32 cellular contexts compared by ENCODE assay signal in genomic region chr2:169049142-169049541, GRCh38. TPM values are rescaled to one million over a fixed set of nuclear protein-coding genes. Genes with fewer than 3 reads are reported as not detected.
"Had no signal": no experiment of that assay in that cellular context is flagged by ENCODE, and none has a peak within 500 bp of the region (broad histone marks: within the 10 kb centered on the region; RNA-seq: fewer than 3 reads in every experiment).

No MANE protein-coding gene starts in this region.

- H3K9me3 ChIP-seq: ovary, psoas muscle, testis, upper lobe of right lung, uterus had no signal

- H3K4me3 ChIP-seq: neural progenitor cell, ovary, psoas muscle, skin epidermis, smooth muscle cell, spleen, suprapubic skin, testis, tibial artery, transverse colon, upper lobe of right lung, uterus had no signal

- ATAC-seq: natural killer cell; psoas muscle; right cardiac atrium; sciatic nerve; stimulated activated memory B cell treated with anti-CD40 and anti-IgM and Interleukin-4, amounts not matched to agents 10 μg/mL and 1 μg/mL and 100 μg/mL, for 72 hours; stimulated activated naive CD8-positive, alpha-beta T cell treated with anti-CD3 and anti-CD28 coated beads, Interleukin-15, amount 100 ng/mL, for 72 hours; stimulated activated naive CD8-positive, alpha-beta T cell treated with anti-CD3 and anti-CD28 coated beads, Interleukin-15, Interleukin-2, amounts not matched to agents 100 U/mL and 50 U/mL, for 24 hours; upper lobe of right lung had no signal

- H3K4me2 ChIP-seq: neural progenitor cell, smooth muscle cell had no signal

- H3K27me3 ChIP-seq: neural progenitor cell, ovary, spleen, suprapubic skin, testis, tibial artery, transverse colon, upper lobe of right lung, uterus had no signal

- H3K4me1 ChIP-seq: neural progenitor cell, parathyroid adenoma, psoas muscle, spleen, testis, tibial artery, upper lobe of right lung, uterus had no signal

- H3K36me3 ChIP-seq: neural progenitor cell, ovary, spleen, suprapubic skin, tibial artery, transverse colon, upper lobe of right lung, uterus had no signal

- H3K9ac ChIP-seq: neural progenitor cell, parathyroid adenoma had no signal

- DNase-seq: natural killer cell; occipital lobe; ovary; posterior cingulate gyrus; psoas muscle; right cardiac atrium; spleen; stimulated activated CD4-positive, alpha-beta T cell treated with anti-CD3 and anti-CD28 coated beads, Interleukin-12 subunit alpha, Interleukin-12 subunit beta, amount 100 ng/mL, for 4 hours; stimulated activated CD4-positive, alpha-beta T cell treated with anti-CD3 and anti-CD28 coated beads, Interleukin-1b, Interleukin-23, amount 100 ng/mL, for 48 hours; stimulated activated CD4-positive, alpha-beta T cell treated with anti-CD3 and anti-CD28 coated beads, Interleukin-4, amount 100 ng/mL, for 1 hour; stimulated activated CD4-positive, alpha-beta T cell treated with anti-CD3 and anti-CD28 coated beads, Interleukin-4, amount 100 ng/mL, for 4 hours; stimulated activated CD8-positive, alpha-beta memory T cell treated with anti-CD3 and anti-CD28 coated beads, Interleukin-4, amount 100 ng/mL, for 48 hours; stimulated activated naive CD4-positive, alpha-beta T cell; stimulated activated naive CD8-positive, alpha-beta T cell treated with anti-CD3 and anti-CD28 coated beads, Interleukin-15, amount 100 ng/mL, for 72 hours; stimulated activated naive CD8-positive, alpha-beta T cell treated with anti-CD3 and anti-CD28 coated beads, Interleukin-15, Interleukin-2, amounts not matched to agents 100 U/mL and 50 U/mL, for 24 hours; substantia nigra; testis; tibial artery; transverse colon; upper lobe of right lung; uterus had no signal

- H3K79me2 ChIP-seq: parathyroid adenoma had no signal

- H3K27ac ChIP-seq: neural progenitor cell, ovary, parathyroid adenoma, psoas muscle, skin epidermis, spleen, suprapubic skin, testis, tibial artery, transverse colon, upper lobe of right lung, uterus had no signal

- H2AFZ ChIP-seq: neural progenitor cell, parathyroid adenoma had no signal

RNA-seq across cellular contexts. Expression of gene ABCB11, which starts 18.0 kb away (rescaled TPM):
- total RNA-seq: osteoblast, renal cortical epithelial cell had no signal
- polyA plus RNA-seq: neural cell had no signal

RNA-seq across cellular contexts. Expression of gene DHRS9, which starts 20.2 kb away (rescaled TPM):
- total RNA-seq: osteoblast, progenitor cell of endocrine pancreas, renal cortical epithelial cell had no signal
- polyA plus RNA-seq: neural cell had no signal
